Comparison of ENCODE assay signal across 8 cellular contexts in the genomic region with DNA sequence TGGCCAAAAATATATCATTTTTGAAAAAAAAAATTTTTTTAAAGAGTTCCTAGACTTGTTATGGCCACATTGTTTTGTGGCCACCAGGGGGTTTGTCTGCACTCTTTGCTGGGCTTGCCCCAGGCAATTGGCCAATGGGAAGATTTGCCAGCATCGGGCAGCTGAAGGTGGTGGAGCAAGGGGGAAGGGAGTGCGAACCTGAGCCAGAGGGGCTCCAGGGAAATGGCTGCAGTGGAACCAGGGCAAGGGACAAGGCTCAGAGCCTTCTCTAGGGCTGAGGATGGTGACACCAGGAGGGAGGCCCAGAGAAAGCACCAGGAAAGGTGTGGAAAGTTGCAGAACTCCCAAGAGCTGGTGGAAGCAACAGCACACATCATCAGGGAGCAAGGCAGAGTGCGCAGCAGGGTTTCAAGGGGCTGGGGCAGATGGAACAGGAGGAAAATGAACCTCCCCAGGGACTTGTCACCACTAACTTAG. TPM values are rescaled to one million over a fixed set of nuclear protein-coding genes. Genes with fewer than 3 reads are reported as not detected.
DNase-seq lines count a peak whose midpoint lies in the region; ATAC-seq and TF ChIP-seq lines count a peak whose summit lies in the region.

No MANE protein-coding gene starts in this region.

- ATAC-seq in gastrocnemius medialis = no peak

- intact Hi-C loops in gastrocnemius medialis (cut with DNase I; ENCODE audit: low total_unique reads) = no loop called here

- H3K27me3 ChIP-seq in gastrocnemius medialis = no peaks in the 10 kb centered on the region

- H3K4me1 ChIP-seq in gastrocnemius medialis = peaks cover 3 to 9% of the 10 kb centered on the region in 2 donors

- peak; percentile 16 for TF ChIP-seq CTCF in GM13976 (IDR thresholded peaks at IDR 0.05; ENCODE audit: borderline replicate concordance, control extremely low read depth, extremely low read depth, insufficient read depth, missing control alignments)
- peak in 3 of 5 experiments; percentile 15 to 42 (median 17) for TF ChIP-seq CTCF in gastrocnemius medialis (IDR thresholded peaks at IDR 0.05 in 4 of 5, conservative IDR thresholded peaks at IDR 0.05 in 1 of 5)

- no peak overlapping the region for H3K27ac ChIP-seq in gastrocnemius medialis

- no peaks in the 10 kb centered on the region for H3K9me3 ChIP-seq in gastrocnemius medialis

- no peak for TF ChIP-seq POLR2A in gastrocnemius medialis (IDR thresholded peaks at IDR 0.05)

- DNase-seq in A172 (ENCODE audit: low spot score) (peak; percentile 46), GM13976 (ENCODE audit: low spot score) (no peak), RPMI8226 (peak; percentile 67), fibroblast of the conjunctiva (ENCODE audit: low read depth) (peak; percentile 22), gastrocnemius medialis (no peak), activated T-cell treated with anti-CD3 and anti-CD28 coated beads for 4 hours (no peak), pons (ENCODE audit: low spot score) (no peak)
- DNase-seq in stimulated activated CD4-positive, alpha-beta T cell treated with anti-CD3 and anti-CD28 coated beads, Interleukin-15, amount 100 ng/mL, for 24 hours = no peak

- H3K36me3 ChIP-seq in gastrocnemius medialis = no peaks in the 10 kb centered on the region

- in situ Hi-C loops in GM13976 (cut with MboI; ENCODE audit: low sequenced_read_pairs, unreplicated experiment) = no loop called here
- in situ Hi-C loops in gastrocnemius medialis (cut with MboI; ENCODE audit: low sequenced_read_pairs in 4 of 4) = no loop called here

- no peak overlapping the region for H3K4me3 ChIP-seq in gastrocnemius medialis

RNA-seq across cellular contexts. Expression of a gene that starts 15.5 kb away (rescaled TPM):
- 5.9 and 8.0 TPM in 2 replicates for total RNA-seq in A172 (2014; rRNA removed; shearing (Covaris generic))
- total RNA-seq in gastrocnemius medialis = 1 to 10 TPM in 3 of 4 donors, under 1 TPM in 1; 0.90 to 5.1 (median 2.7) TPM

Comparison
In these comparisons a context has a peak if more than half of its experiments do, and no peak if none do; other contexts are left out.
1. DNase-seq: peak in A172 (single experiment), RPMI8226 (single experiment) and fibroblast of the conjunctiva (single experiment); none in GM13976 (single experiment), gastrocnemius medialis (0 of 2), activated T-cell treated with anti-CD3 and anti-CD28 coated beads for 4 hours (single experiment), pons (single experiment) and stimulated activated CD4-positive, alpha-beta T cell treated with anti-CD3 and anti-CD28 coated beads, Interleukin-15, amount 100 ng/mL, for 24 hours (single experiment).